ENCODE assay signal across 8 cellular contexts in genomic region chr16:712740-713250, GRCh38. TPM values are rescaled to one million over a fixed set of nuclear protein-coding genes. Genes with fewer than 3 reads are reported as not detected.
DNase-seq lines count a peak whose midpoint lies in the region; ATAC-seq and TF ChIP-seq lines count a peak whose summit lies in the region.
"Not testable (repeated sequence)": the region's sequence is repeated elsewhere in the genome, so short reads cannot be mapped to it uniquely, and the experiment has no call there.

No MANE protein-coding gene starts in this region.

- not testable (repeated sequence) for H3K4me1 Mint-ChIP-seq in Calu3 (ENCODE audit: low read depth, unreplicated experiment)
- H3K4me1 Mint-ChIP-seq in activated naive CD4-positive, alpha-beta T cell treated with anti-CD3 and anti-CD28 coated beads, Interleukin-2, amount 10 ng/mL, durations not matched to agents 7 days and 5 days: peaks cover 12% of the 10 kb centered on the region

- CTCF ChIA-PET in Calu3 (lab: Charles Lee): interaction anchor here (0.6 to 1.4 kb wide), 12 partner anchors 8 to 345 kb away, joined by 3 to 9 read pairs (median 4); partner anchors contain the start of genes ANTKMT, CHTF18, CIAO3 and RPUSD1
- CTCF ChIA-PET in HEK293 (lab: Yijun Ruan, JAX): interaction anchor here (0.6 to 5.7 kb wide), 27 partner anchors 7 to 646 kb away, joined by 3 to 119 read pairs (median 5); partner anchors contain the start of genes ANTKMT, CCDC78, CHTF18 and CIAO3
- CTCF ChIA-PET in activated naive CD4-positive, alpha-beta T cell treated with anti-CD3 and anti-CD28 coated beads, Interleukin-2, amount 10 ng/mL, durations not matched to agents 7 days and 5 days (lab: Charles Lee): interaction anchor here (0.7 to 6.7 kb wide), 17 partner anchors 8 to 390 kb away, joined by 3 to 94 read pairs (median 7); partner anchors contain the start of genes ANTKMT, CCDC78, CIAO3 and HAGHL

- H3K4me3 Mint-ChIP-seq in Calu3 (ENCODE audit: low read depth, unreplicated experiment); activated naive CD4-positive, alpha-beta T cell treated with anti-CD3 and anti-CD28 coated beads, Interleukin-2, amount 10 ng/mL, durations not matched to agents 7 days and 5 days: not testable (repeated sequence)

- peak overlapping the region; percentile 52 for H3K27ac Mint-ChIP-seq in Calu3 (ENCODE audit: unreplicated experiment)
- not testable (repeated sequence) for H3K27ac Mint-ChIP-seq in activated naive CD4-positive, alpha-beta T cell treated with anti-CD3 and anti-CD28 coated beads, Interleukin-2, amount 10 ng/mL, durations not matched to agents 7 days and 5 days

- peaks cover 40% of the 10 kb centered on the region for H3K27me3 Mint-ChIP-seq in Calu3 (ENCODE audit: unreplicated experiment)
- H3K27me3 Mint-ChIP-seq in activated naive CD4-positive, alpha-beta T cell treated with anti-CD3 and anti-CD28 coated beads, Interleukin-2, amount 10 ng/mL, durations not matched to agents 7 days and 5 days: peaks cover 89% of the 10 kb centered on the region

- not testable (repeated sequence) for TF ChIP-seq EP300 in suprapubic skin (IDR thresholded peaks at IDR 0.05)

- not testable (repeated sequence) for H3K36me3 ChIP-seq in HEK293 (ENCODE audit: control insufficient read depth in 2 of 2, insufficient read depth in 1 of 2, low read length in 2 of 2); mesodermal cell (ENCODE audit: control insufficient read depth, insufficient read depth, low read length); suprapubic skin

- peaks cover 41% of the 10 kb centered on the region for H3K36me3 Mint-ChIP-seq in Calu3 (ENCODE audit: insufficient read depth, unreplicated experiment)
- H3K36me3 Mint-ChIP-seq in activated naive CD4-positive, alpha-beta T cell treated with anti-CD3 and anti-CD28 coated beads, Interleukin-2, amount 10 ng/mL, durations not matched to agents 7 days and 5 days: not testable (repeated sequence)

- intact Hi-C loops in Calu3 (cut with micrococcal nuclease; ENCODE audit: unreplicated experiment): loop anchor here (5.0 kb wide), 1 partner anchor 75 kb away; the partner anchor contains the start of genes CHTF18 and RPUSD1

- H3K9me3 Mint-ChIP-seq in Calu3 (ENCODE audit: low read depth, unreplicated experiment); activated naive CD4-positive, alpha-beta T cell treated with anti-CD3 and anti-CD28 coated beads, Interleukin-2, amount 10 ng/mL, durations not matched to agents 7 days and 5 days: not testable (repeated sequence)

- POLR2A ChIA-PET in HEK293 (lab: Yijun Ruan, JAX): interaction anchor here (0.6 to 2.5 kb wide), 7 partner anchors 8 to 92 kb away, joined by 3 to 12 read pairs (median 3); partner anchors contain the start of genes ANTKMT, CHTF18, CIAO3 and RPUSD1

- TF ChIP-seq CTCF in Calu3 (IDR thresholded peaks at IDR 0.05; ENCODE audit: unreplicated experiment) (peak; percentile 84), HEK293 (tag by site-specific recombination; IDR thresholded peaks at IDR 0.05) (peak; percentile 73), suprapubic skin (IDR thresholded peaks at IDR 0.05) (peak; percentile 14 to 28)

- TF ChIP-seq POLR2A in suprapubic skin (IDR thresholded peaks at IDR 0.05): not testable (repeated sequence)

- peaks cover 79% of the 10 kb centered on the region for H3K27me3 ChIP-seq in suprapubic skin

- BruUV-seq in Calu3 (replicated peaks; lab: Mats Ljungman, UMichigan): not testable (repeated sequence)

- WGBS in mesodermal cell (ENCODE audit: insufficient coverage in 2 of 2), 2 experiments: 41 to 44% methylated on average over 11 of the region's 13 CpGs
- WGBS in suprapubic skin: 31% methylated on average over 12 of the region's 13 CpGs

- not testable (repeated sequence) for H3K9me3 ChIP-seq in HEK293 (ENCODE audit: control insufficient read depth, insufficient read depth, low read depth, low read length); mesodermal cell (ENCODE audit: control insufficient read depth, low read length); suprapubic skin

- peaks cover 11% of the 10 kb centered on the region for H3K4me1 ChIP-seq in HEK293 (ENCODE audit: control insufficient read depth, insufficient read depth, low read length)
- H3K4me1 ChIP-seq in mesodermal cell (ENCODE audit: control insufficient read depth, insufficient read depth, low read length, poor library complexity, severe bottlenecking): peaks cover 20% of the 10 kb centered on the region
- peaks cover 26% of the 10 kb centered on the region for H3K4me1 ChIP-seq in suprapubic skin

- peak; percentile 28 for ATAC-seq in esophagus mucosa

- not testable (repeated sequence) for H3K4me3 ChIP-seq in HEK293 (ENCODE audit: low read depth, low read length); mesodermal cell (ENCODE audit: extremely low read depth, insufficient read depth, low read length, poor library complexity, severe bottlenecking); suprapubic skin

- DNase-seq in Calu3 (peak; percentile 91), NCI-H2196 (lab: John Stamatoyannopoulos, UW; ENCODE audit: unreplicated experiment) (peak; percentile 62), SW480 (ENCODE audit: low spot score) (peak; percentile 90)
- peak; percentile 69 for DNase-seq in activated naive CD4-positive, alpha-beta T cell treated with anti-CD3 and anti-CD28 coated beads, Interleukin-2, amount 10 ng/mL, durations not matched to agents 7 days and 5 days
- not testable (repeated sequence) for DNase-seq in suprapubic skin (ENCODE audit: low spot score in 2 of 2)

- not testable (repeated sequence) for H3K27ac ChIP-seq in HEK293 (ENCODE audit: extremely low read depth, low read depth, low read length); suprapubic skin
- peak overlapping the region; percentile 16 for H3K27ac ChIP-seq in mesodermal cell (ENCODE audit: low read depth, low read length, severe bottlenecking)

TF ChIP-seq in HEK293, 187 proteins besides CTCF, POLR2A, EP300 and RAD21 (continues in another document):
- TF ChIP-seq ZEB2 (tag by site-specific recombination; IDR thresholded peaks at IDR 0.05) (peak; percentile 73; the same call in 1 of the 2 replicates), ZBTB21 (tag by site-specific recombination; IDR thresholded peaks at IDR 0.05) (0 out of 2 replicates have a peak, but pooled peaks have one; percentile 19), BCL11A (tag by site-specific recombination; IDR thresholded peaks at IDR 0.05; ENCODE audit: low read depth) (peak; percentile 78; the same call in 1 of the 2 replicates), SCRT2 (tag by site-specific recombination; IDR thresholded peaks at IDR 0.05) (peak; percentile 58), ZNF660 (tag by site-specific recombination; IDR thresholded peaks at IDR 0.05) (peak; percentile 89), KLF16 (tag by site-specific recombination; IDR thresholded peaks at IDR 0.05) (peak; percentile 65; the same call in 1 of the 2 replicates), ZFHX2 (tag by site-specific recombination; conservative IDR thresholded peaks at IDR 0.05) (peak; percentile 92), ZNF501 (tag by site-specific recombination; IDR thresholded peaks at IDR 0.05) (peak; percentile 47; the same call in 1 of the 2 replicates), ZNF629 (tag by site-specific recombination; IDR thresholded peaks at IDR 0.05) (peak; percentile 80), PATZ1 (tag by site-specific recombination; IDR thresholded peaks at IDR 0.05) (peak; percentile 83), KLF1 (tag by site-specific recombination; IDR thresholded peaks at IDR 0.05) (peak; percentile 67; the same call in 1 of the 2 replicates), GLIS1 (tag by site-specific recombination; IDR thresholded peaks at IDR 0.05) (peak; percentile 48; the same call in 1 of the 2 replicates)

RNA-seq across cellular contexts. Expression of gene METRN, which starts 2.1 kb away (rescaled TPM):
- total RNA-seq in Calu3 (2022) (51.7 and 61.5 TPM in 2 replicates), esophagus mucosa (9.6 TPM), suprapubic skin (10 to 100 TPM; 10.0 to 30.9 (median 15.8) TPM)
- polyA plus RNA-seq in mesodermal cell (2013, experiment 1 of 2): 88.1 TPM
- polyA plus RNA-seq in mesodermal cell (2013, experiment 2 of 2): 60.5 TPM

RNA-seq across cellular contexts. Expression of gene FBXL16, which starts 7.2 kb away (rescaled TPM):
- 1.3 and 4.6 TPM in 2 replicates for total RNA-seq in Calu3 (2022)
- total RNA-seq in esophagus mucosa: 15.1 TPM
- 1.8 TPM for polyA plus RNA-seq in mesodermal cell (2013, experiment 1 of 2)
- 1.2 TPM for polyA plus RNA-seq in mesodermal cell (2013, experiment 2 of 2)
- total RNA-seq in suprapubic skin: 10 to 100 TPM; 13.7 to 23.1 (median 17.9) TPM

RNA-seq across cellular contexts. Expression of gene ANTKMT, which starts 8.2 kb away (rescaled TPM):
- total RNA-seq in Calu3 (2022) (49.6 and 57.2 TPM in 2 replicates), esophagus mucosa (24.1 TPM), suprapubic skin (10 to 100 TPM; 13.0 to 29.4 (median 23.8) TPM)
- 18.1 TPM for polyA plus RNA-seq in mesodermal cell (2013, experiment 1 of 2)
- 13.7 TPM for polyA plus RNA-seq in mesodermal cell (2013, experiment 2 of 2)

RNA-seq across cellular contexts. Expression of gene CCDC78, which starts 13.4 kb away (rescaled TPM):
- 10.0 and 12.5 TPM in 2 replicates for total RNA-seq in Calu3 (2022)
- 0.40 TPM for total RNA-seq in esophagus mucosa
- polyA plus RNA-seq in mesodermal cell (2013, experiment 1 of 2): 3.4 TPM
- 2.9 TPM for polyA plus RNA-seq in mesodermal cell (2013, experiment 2 of 2)
- 1 to 10 TPM in 1 of 4 donors, under 1 TPM in 2, not detected in 1; 0.64 to 2.4 (median 0.83) TPM for total RNA-seq in suprapubic skin

RNA-seq across cellular contexts. Expression of gene HAGHL, which starts 14.1 kb away (rescaled TPM):
- 11.7 and 12.8 TPM in 2 replicates for total RNA-seq in Calu3 (2022)
- 2.7 TPM for total RNA-seq in esophagus mucosa
- 10.1 TPM for polyA plus RNA-seq in mesodermal cell (2013, experiment 1 of 2)
- 6.9 TPM for polyA plus RNA-seq in mesodermal cell (2013, experiment 2 of 2)
- 1 to 10 TPM; 3.2 to 7.1 (median 4.8) TPM for total RNA-seq in suprapubic skin

Comparison
In these comparisons a context has a peak if more than half of its experiments do, and no peak if none do; other contexts are left out.
1. CTCF ChIP-seq: peak in every context shown above with its lines; median percentile 84 in Calu3; 73 in HEK293; 21 in suprapubic skin.